23 cellular contexts compared by ENCODE assay signal in the genomic region with DNA sequence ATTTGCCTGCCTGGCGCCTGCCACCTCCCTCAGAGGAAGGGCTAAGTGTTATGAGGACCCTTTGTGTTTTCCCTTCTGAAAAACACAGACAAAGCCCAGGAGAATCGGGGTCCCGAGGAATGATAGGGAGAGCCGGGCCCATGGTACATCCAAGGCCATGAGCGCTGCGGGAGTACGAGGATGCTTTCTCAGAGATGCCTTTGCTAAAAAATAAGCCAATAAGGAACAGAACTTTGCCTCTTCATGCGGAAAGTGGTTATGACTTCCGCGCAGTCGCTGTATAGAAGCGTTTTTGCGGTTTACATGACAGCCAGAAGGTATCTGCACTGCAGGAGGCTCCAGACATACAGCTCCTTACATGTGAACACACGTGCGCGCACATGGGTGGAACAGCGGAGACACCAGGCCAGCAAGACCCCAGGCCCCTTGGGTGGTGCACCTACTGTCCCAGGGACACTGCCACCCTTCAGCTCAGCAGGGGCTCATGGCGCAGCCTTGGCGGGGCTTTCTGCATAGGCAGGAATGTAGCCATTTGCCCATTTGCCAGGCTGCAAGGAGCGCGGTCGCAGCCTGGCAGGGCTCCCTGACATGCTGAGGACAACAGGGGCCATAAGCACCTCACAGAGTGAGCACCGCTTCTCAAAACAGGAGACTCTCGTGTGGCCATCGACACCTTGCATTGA.
DNase-seq lines count a peak whose midpoint lies in the region; ATAC-seq lines count a peak whose summit lies in the region.
"Had no signal": no experiment of that assay in that cellular context is flagged by ENCODE, and none has a peak within 500 bp of the region (broad histone marks: within the 10 kb centered on the region; RNA-seq: fewer than 3 reads in every experiment).

No MANE protein-coding gene starts in this region.

- H3K4me1 Mint-ChIP-seq in activated naive CD8-positive, alpha-beta T cell treated with anti-CD3 and anti-CD28 coated beads for 36 hours, result peaks cover 1% of the 10 kb centered on the region

- no peaks in the 10 kb centered on the region for H3K9me3 Mint-ChIP-seq in activated naive CD8-positive, alpha-beta T cell treated with anti-CD3 and anti-CD28 coated beads for 36 hours

- H3K27me3 Mint-ChIP-seq in activated naive CD8-positive, alpha-beta T cell treated with anti-CD3 and anti-CD28 coated beads for 36 hours, result peaks cover 11% of the 10 kb centered on the region

- no peak overlapping the region for H3K4me3 Mint-ChIP-seq in activated naive CD8-positive, alpha-beta T cell treated with anti-CD3 and anti-CD28 coated beads for 36 hours

- DNase-seq in activated effector memory CD4-positive, alpha-beta T cell treated with anti-CD3 and anti-CD28 coated beads, Interleukin-2, amount 50 U/mL, for 16 hours, result peak; percentile 49
- DNase-seq in activated effector memory CD4-positive, alpha-beta T cell treated with Interleukin-2 at 50 U/mL for 16 hours, result no peak
- DNase-seq in islet precursor cell (peak; percentile 32), sciatic nerve (ENCODE audit: low spot score) (peak; percentile 30), ureter (ENCODE audit: low spot score) (peak; percentile 31), medulla oblongata (ENCODE audit: extremely low spot score) (no peak)
- DNase-seq in activated naive CD8-positive, alpha-beta T cell treated with anti-CD3 and anti-CD28 coated beads for 36 hours, result no peak
- DNase-seq: 8988T, ACHN, Calu3, DMS79 treated with DMSO at 0.1 percent for 48 hours, GF-D8, Kasumi-1, MV-4-11, NCI-H1105, NCI-H146, NCI-H1930, NCI-H446 treated with DMSO at 0.1 percent for 48 hours, NCI-H526 treated with DMSO at 0.1 percent for 48 hours, PC-9, Right ventricle myocardium superior had no signal

- ATAC-seq in sciatic nerve (no peak), GM18909 (IDR thresholded peaks at IDR 0.05; ENCODE audit: poor library complexity, unreplicated experiment) (no peak)
- ATAC-seq: K562 had no signal

- no peak overlapping the region for H3K27ac Mint-ChIP-seq in activated naive CD8-positive, alpha-beta T cell treated with anti-CD3 and anti-CD28 coated beads for 36 hours

- H3K36me3 Mint-ChIP-seq in activated naive CD8-positive, alpha-beta T cell treated with anti-CD3 and anti-CD28 coated beads for 36 hours, result no peaks in the 10 kb centered on the region

- intact Hi-C loops in sciatic nerve (cut with DNase I), result no loop called here

Comparison
In these comparisons a context has a peak if more than half of its experiments do, and no peak if none do; other contexts are left out.
1. DNase-seq: peak in activated effector memory CD4-positive, alpha-beta T cell treated with anti-CD3 and anti-CD28 coated beads, Interleukin-2, amount 50 U/mL, for 16 hours (single experiment), islet precursor cell (single experiment), sciatic nerve (single experiment) and ureter (single experiment); none in activated effector memory CD4-positive, alpha-beta T cell treated with Interleukin-2 at 50 U/mL for 16 hours (single experiment), medulla oblongata (single experiment) and activated naive CD8-positive, alpha-beta T cell treated with anti-CD3 and anti-CD28 coated beads for 36 hours (single experiment).